8 cellular contexts compared by ENCODE assay signal in the genomic region with DNA sequence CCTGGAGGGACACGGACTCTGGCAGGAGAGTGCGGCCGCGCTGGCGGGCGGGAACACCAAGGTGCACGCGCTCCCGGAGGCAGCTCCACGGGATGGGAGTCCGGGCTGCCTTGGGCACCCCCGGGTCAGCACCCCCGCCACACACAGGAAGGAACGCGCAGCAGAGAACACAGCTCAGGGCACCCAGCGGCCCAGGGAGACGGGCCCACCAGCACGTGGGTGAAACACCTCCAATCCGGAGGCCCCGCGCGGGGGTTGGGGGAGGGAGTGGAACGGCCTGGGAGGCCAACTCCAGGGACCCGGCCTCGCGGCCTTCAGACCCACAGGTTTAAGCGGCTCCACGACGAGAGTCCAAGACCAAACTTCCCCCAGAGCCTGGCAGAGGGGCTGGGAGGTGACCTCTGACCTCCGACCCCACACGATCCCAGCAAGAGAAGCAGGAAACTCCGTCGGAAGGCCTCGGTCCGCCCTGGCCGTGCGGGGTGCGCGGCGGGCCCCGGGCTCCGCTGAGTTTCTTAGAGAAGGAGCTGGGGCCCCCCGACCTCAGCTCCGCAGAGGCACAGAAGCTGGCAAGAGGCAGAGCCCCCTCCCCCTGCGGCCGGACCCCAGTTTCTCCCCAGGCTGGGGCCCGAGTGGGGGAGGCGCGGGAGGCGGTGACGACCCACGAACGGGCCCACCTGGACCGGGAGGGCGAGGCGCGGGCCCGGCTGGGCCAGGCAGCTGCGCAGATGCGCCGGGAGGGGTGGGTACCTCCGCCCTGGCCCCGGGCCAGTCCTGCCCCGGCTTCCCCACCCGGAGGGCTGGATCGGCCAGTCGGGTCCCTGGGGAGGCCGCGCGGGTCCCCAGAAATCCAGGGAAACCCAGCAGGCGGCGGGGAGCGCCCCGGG. TPM values are rescaled to one million over a fixed set of nuclear protein-coding genes. Genes with fewer than 3 reads are reported as not detected.
A peak's percentile ranks its signal among the peaks of the same experiment; 100 is the strongest.
DNase-seq lines count a peak whose midpoint lies in the region; ATAC-seq and TF ChIP-seq lines count a peak whose summit lies in the region.

No MANE protein-coding gene starts in this region.

- H4K20me1 ChIP-seq in fibroblast of lung (ENCODE audit: control insufficient read depth, extremely low read depth, insufficient read depth, low read length), result no peaks in the 10 kb centered on the region

- H3K4me2 ChIP-seq in fibroblast of lung (ENCODE audit: extremely low read depth, insufficient read depth, low read length), result peak overlapping the region; percentile 77

- peak overlapping the region; percentile 16 for H3K27ac ChIP-seq in CD4-positive, alpha-beta T cell (ENCODE audit: low read depth, low read length)
- H3K27ac ChIP-seq in fibroblast of lung (ENCODE audit: insufficient read depth, low read length) (peak overlapping the region; percentile 61), tibial nerve (peak overlapping the region; percentile 84 to 98 (median 92))

- H3K79me2 ChIP-seq in fibroblast of lung (ENCODE audit: control insufficient read depth, insufficient read depth, low read length), result peaks cover 46% of the 10 kb centered on the region

- ATAC-seq in CD4-positive, alpha-beta T cell (ENCODE audit: poor library complexity), result peak; percentile 76
- peak; percentile 74 to 79 (median 78) for ATAC-seq in natural killer cell
- no peak for ATAC-seq in HG02973 (IDR thresholded peaks at IDR 0.05; ENCODE audit: unreplicated experiment)

- peaks cover 4% of the 10 kb centered on the region for H3K36me3 ChIP-seq in fibroblast of lung (ENCODE audit: control insufficient read depth, insufficient read depth, low read length)
- H3K36me3 ChIP-seq in tibial nerve, result peaks cover 0 to 5% (median 0%) of the 10 kb centered on the region in 3 donors

- intact Hi-C loops in CD4-positive, alpha-beta T cell (cut with DNase I, micrococcal nuclease), result no loop called here
- intact Hi-C loops in natural killer cell (cut with micrococcal nuclease), result loop anchor here (1.0 kb wide), 1 partner anchor 12 kb away; no protein-coding TSS in a partner anchor

- CTCF ChIA-PET in CD4-positive, alpha-beta T cell (lab: Charles Lee), result interaction anchor here (1.3 to 1.7 kb wide), 2 partner anchors 24 to 28 kb away, joined by 3 to 4 read pairs; a partner anchor contains a TSS

- H3K9me3 Mint-ChIP-seq in CD4-positive, alpha-beta T cell, result no peaks in the 10 kb centered on the region
- no peaks in the 10 kb centered on the region for H3K9me3 Mint-ChIP-seq in natural killer cell

- H3K9ac ChIP-seq in fibroblast of lung (ENCODE audit: insufficient read depth, low read length), result peak overlapping the region; percentile 74

- POLR2A ChIA-PET in CD4-positive, alpha-beta T cell (lab: Charles Lee), result interaction anchor here (0.6 to 4.3 kb wide), 6 partner anchors 14 to 134 kb away, joined by 3 to 50 read pairs (median 4); a partner anchor contains a TSS

- TF ChIP-seq POLR2A in tibial nerve (IDR thresholded peaks at IDR 0.05), result peak in 1 of 2 donors; percentile 24

- H3K4me3 ChIP-seq in fibroblast of lung (replicated peaks in 1 of 4; ENCODE audit: control extremely low read depth in 1 of 4, insufficient read depth in 1 of 4, low read depth in 3 of 4, low read length in 4 of 4), result peak overlapping the region; percentile 55 to 89 (median 72)
- H3K4me3 ChIP-seq in tibial nerve, result peak overlapping the region; percentile 54 to 95 (median 83)

- peaks cover 10% of the 10 kb centered on the region for H3K4me1 ChIP-seq in fibroblast of lung (ENCODE audit: control insufficient read depth, extremely low read depth, insufficient read depth, low read length)
- H3K4me1 ChIP-seq in tibial nerve, result peaks cover 0 to 66% (median 41%) of the 10 kb centered on the region in 4 donors

- peak in 1 of 2 donors; percentile 57 for TF ChIP-seq EP300 in tibial nerve (IDR thresholded peaks at IDR 0.05)

- no peaks in the 10 kb centered on the region for H3K27me3 ChIP-seq in CD4-positive, alpha-beta T cell (ENCODE audit: control insufficient read depth, insufficient read depth, low read length)
- H3K27me3 ChIP-seq in fibroblast of lung (ENCODE audit: control insufficient read depth, insufficient read depth, low read length) (no peaks in the 10 kb centered on the region), tibial nerve (no peaks in the 10 kb centered on the region)

- no peak for TF ChIP-seq CTCF in CD4-positive, alpha-beta T cell (IDR thresholded peaks at IDR 0.05)
- TF ChIP-seq CTCF in fibroblast of lung (conservative IDR thresholded peaks at IDR 0.05 in 1 of 2, IDR thresholded peaks at IDR 0.05 in 1 of 2; ENCODE audit: low read depth in 1 of 2, low read length in 2 of 2), result no peak
- TF ChIP-seq CTCF in natural killer cell (IDR thresholded peaks at IDR 0.05), result no peak
- TF ChIP-seq CTCF in tibial nerve (IDR thresholded peaks at IDR 0.05), result no peak

- 3 to 10% methylated on average over 28 to 50 of the region's 74 CpGs for WGBS in tibial nerve, 2 donors

- H3K27ac Mint-ChIP-seq in CD4-positive, alpha-beta T cell, result peak overlapping the region; percentile 36
- H3K27ac Mint-ChIP-seq in natural killer cell, result peak overlapping the region; percentile 62 to 83

- peak overlapping the region; percentile 86 for H3K4me3 Mint-ChIP-seq in CD4-positive, alpha-beta T cell
- H3K4me3 Mint-ChIP-seq in natural killer cell, result peak overlapping the region; percentile 89

- no peaks in the 10 kb centered on the region for H3K36me3 Mint-ChIP-seq in CD4-positive, alpha-beta T cell (ENCODE audit: low read depth)
- no peaks in the 10 kb centered on the region for H3K36me3 Mint-ChIP-seq in natural killer cell

- H3K27me3 Mint-ChIP-seq in CD4-positive, alpha-beta T cell, result no peaks in the 10 kb centered on the region
- H3K27me3 Mint-ChIP-seq in natural killer cell (ENCODE audit: low read depth in 2 of 2), result no peaks in the 10 kb centered on the region

- no peak overlapping the region for H2AFZ ChIP-seq in fibroblast of lung (ENCODE audit: low read length)

- H3K9me3 ChIP-seq in CD4-positive, alpha-beta T cell (ENCODE audit: control insufficient read depth, low read length), result no peaks in the 10 kb centered on the region
- no peaks in the 10 kb centered on the region for H3K9me3 ChIP-seq in fibroblast of lung (ENCODE audit: control insufficient read depth, insufficient read depth, low read depth, low read length)
- H3K9me3 ChIP-seq in tibial nerve, result no peaks in the 10 kb centered on the region

- DNase-seq in CD4-positive, alpha-beta T cell, result peak in 8 of 10 experiments; percentile 38 to 63 (median 47)
- DNase-seq in NOMO-1 (lab: John Stamatoyannopoulos, UW; ENCODE audit: unreplicated experiment in 2 of 2), result peak; percentile 69 to 84
- peak; percentile 46 for DNase-seq in activated T-helper 9 cell treated with anti-CD3 and anti-CD28 coated beads, Interleukin-2, amount 50 U/mL, for 16 hours (ENCODE audit: low read depth)
- peak; percentile 51 to 64 for DNase-seq in fibroblast of lung (ENCODE audit: low read depth in 2 of 2)
- DNase-seq in natural killer cell, result peak; percentile 65
- DNase-seq in tibial nerve (ENCODE audit: low spot score in 2 of 2), result peak; percentile 51 to 60
- DNase-seq in retina, result no peak

- peaks cover 19% of the 10 kb centered on the region for H3K4me1 Mint-ChIP-seq in CD4-positive, alpha-beta T cell (ENCODE audit: low read depth)
- peaks cover 10 to 51% of the 10 kb centered on the region in 2 donors for H3K4me1 Mint-ChIP-seq in natural killer cell

RNA-seq across cellular contexts. Expression of a gene that starts 0.9 kb away (rescaled TPM):
- 1 to 10 TPM; 2.1 to 2.7 TPM for total RNA-seq in CD4-positive, alpha-beta T cell
- 18.2 and 18.5 TPM in 2 replicates for total RNA-seq in fibroblast of lung
- 12.3 and 14.4 TPM in 2 replicates for polyA plus RNA-seq in fibroblast of lung
- 19.3 and 19.8 TPM in 2 replicates for polyA plus RNA-seq in fibroblast of lung (2012)
- polyA minus RNA-seq in fibroblast of lung (ENCODE audit: low replicate concordance), result 18.7 and 24.5 TPM in 2 replicates
- 10 to 100 TPM; 14.5 to 21.6 (median 21.2) TPM for total RNA-seq in natural killer cell
- total RNA-seq in tibial nerve, result 10 to 100 TPM; 45.6 to 55.7 (median 49.8) TPM

RNA-seq across cellular contexts. Expression of a gene that starts 24.4 kb away (rescaled TPM):
- total RNA-seq in CD4-positive, alpha-beta T cell, result 1 to 10 TPM; 6.5 to 7.9 TPM
- total RNA-seq in fibroblast of lung (43.3 and 48.0 TPM in 2 replicates), natural killer cell (10 to 100 TPM; 19.5 to 34.3 (median 33.6) TPM), tibial nerve (10 to 100 TPM; 24.3 to 47.7 (median 26.6) TPM)
- 13.3 and 13.6 TPM in 2 replicates for polyA plus RNA-seq in fibroblast of lung
- polyA plus RNA-seq in fibroblast of lung (2012), result 23.7 and 26.1 TPM in 2 replicates
- 15.6 and 19.8 TPM in 2 replicates for polyA minus RNA-seq in fibroblast of lung (ENCODE audit: low replicate concordance)

Comparison
In these comparisons a context has a peak if more than half of its experiments do, and no peak if none do; other contexts are left out.
1. H3K27ac ChIP-seq: peak in every context shown above with its lines; median percentile 92 in tibial nerve; 61 in fibroblast of lung; 16 in CD4-positive, alpha-beta T cell.